Comparison of ENCODE assay signal across 8 cellular contexts in the genomic region with DNA sequence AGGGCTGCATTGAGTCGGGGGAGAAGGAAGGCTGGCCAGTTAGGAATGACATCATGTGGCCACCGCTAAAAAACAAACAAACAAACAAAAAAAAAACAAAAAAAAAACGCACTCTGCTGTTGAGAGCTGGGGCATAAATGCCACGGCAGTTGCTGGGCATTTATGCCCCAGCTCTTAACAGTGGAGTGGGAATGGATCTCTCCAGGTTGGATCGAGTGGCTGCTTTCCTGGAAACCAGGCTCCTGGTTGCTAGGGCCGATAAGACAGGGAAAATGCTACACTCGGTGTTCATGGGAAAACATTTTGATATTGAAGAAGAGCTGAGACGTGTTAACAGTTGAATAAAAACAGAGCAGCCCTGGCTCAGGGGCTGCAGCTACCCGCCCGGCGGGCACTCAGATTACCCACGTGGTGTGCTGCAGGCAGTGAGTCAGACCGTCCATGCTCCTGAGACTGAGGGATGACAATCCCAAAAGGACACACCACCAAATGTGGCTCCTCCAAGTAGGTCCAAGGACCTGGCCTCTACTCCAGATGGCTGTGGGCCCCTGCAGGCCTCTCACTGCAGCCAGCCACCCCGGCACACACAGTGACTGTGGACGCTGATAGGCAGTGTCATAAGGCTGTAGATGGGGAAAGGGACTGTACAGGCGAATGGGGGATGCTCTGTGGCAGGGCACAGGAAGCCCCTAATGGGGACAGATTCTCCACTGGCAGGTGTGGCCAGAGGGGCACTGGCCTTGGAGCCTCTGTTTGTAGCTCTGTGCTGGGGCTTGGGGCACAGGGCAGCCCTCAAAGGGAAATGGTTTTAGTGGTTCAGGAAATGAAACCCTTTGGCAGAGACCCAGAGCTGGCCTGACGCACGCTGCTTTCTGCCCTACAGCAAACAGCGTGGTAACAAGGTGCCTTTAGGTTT.
A peak's percentile ranks its signal among the peaks of the same experiment; 100 is the strongest.
DNase-seq lines count a peak whose midpoint lies in the region; ATAC-seq and TF ChIP-seq lines count a peak whose summit lies in the region.

No MANE protein-coding gene starts in this region.

- H3K4me3 ChIP-seq in SK-N-SH (ENCODE audit: low read depth in 2 of 2, low read length in 1 of 2) = no peak overlapping the region
- no peak overlapping the region for H3K4me3 ChIP-seq in right atrium auricular region
- no peak overlapping the region for H3K4me3 ChIP-seq in upper lobe of left lung

- H3K9me3 Mint-ChIP-seq in endothelial cell (ENCODE audit: unreplicated experiment) (no peaks in the 10 kb centered on the region), progenitor cell of endocrine pancreas (ENCODE audit: low read depth) (no peaks in the 10 kb centered on the region)

- H3F3A ChIP-seq in SK-N-SH (replicated peaks; ENCODE audit: insufficient read depth) = no peaks in the 10 kb centered on the region

- no peaks in the 10 kb centered on the region for H3K9me2 ChIP-seq in SK-N-SH

- CTCF ChIA-PET in SK-N-SH (lab: Yijun Ruan, JAX) = no interaction called here

- H3K4me3 Mint-ChIP-seq in endothelial cell (ENCODE audit: unreplicated experiment) = no peak overlapping the region
- no peak overlapping the region for H3K4me3 Mint-ChIP-seq in progenitor cell of endocrine pancreas (ENCODE audit: low read depth)

- peak in 1 of 4 donors; percentile 25 for TF ChIP-seq POLR2A in upper lobe of left lung (IDR thresholded peaks at IDR 0.05)

- TF ChIP-seq RAD21 in SK-N-SH (IDR thresholded peaks at IDR 0.05; ENCODE audit: low read length) = no peak

- TF ChIP-seq EP300 in SK-N-SH (IDR thresholded peaks at IDR 0.05; ENCODE audit: borderline replicate concordance in 1 of 2, low read depth in 1 of 2, low read length in 1 of 2) (no peak), upper lobe of left lung (IDR thresholded peaks at IDR 0.05) (no peak)

- H4K20me1 ChIP-seq in SK-N-SH (ENCODE audit: insufficient read depth) = no peaks in the 10 kb centered on the region

- H2AFZ ChIP-seq in SK-N-SH (ENCODE audit: low read depth) = no peak overlapping the region

- H3K36me3 Mint-ChIP-seq in endothelial cell (ENCODE audit: low read depth, unreplicated experiment) = no peaks in the 10 kb centered on the region
- no peaks in the 10 kb centered on the region for H3K36me3 Mint-ChIP-seq in progenitor cell of endocrine pancreas (ENCODE audit: insufficient read depth)

- H3K27me3 Mint-ChIP-seq in endothelial cell (ENCODE audit: unreplicated experiment) = peaks cover 9% of the 10 kb centered on the region
- peaks cover 25% of the 10 kb centered on the region for H3K27me3 Mint-ChIP-seq in progenitor cell of endocrine pancreas

- H3K4me1 ChIP-seq in SK-N-SH (ENCODE audit: control insufficient read depth in 1 of 2, insufficient read depth in 2 of 2, low read depth in 1 of 2, low read length in 1 of 2) (no peaks in the 10 kb centered on the region; a peak in 1 of 4 replicates), right atrium auricular region (peaks cover 0 to 23% of the 10 kb centered on the region in 2 donors), upper lobe of left lung (peaks cover 8 to 22% (median 14%) of the 10 kb centered on the region in 4 donors)

- TF ChIP-seq CTCF in SK-N-SH (IDR thresholded peaks at IDR 0.05) (no peak), right atrium auricular region (IDR thresholded peaks at IDR 0.05) (no peak), upper lobe of left lung (IDR thresholded peaks at IDR 0.05) (no peak), endothelial cell (IDR thresholded peaks at IDR 0.05; ENCODE audit: unreplicated experiment) (no peak), progenitor cell of endocrine pancreas (IDR thresholded peaks at IDR 0.05; ENCODE audit: unreplicated experiment) (no peak)

- no peaks in the 10 kb centered on the region for H3K36me3 ChIP-seq in SK-N-SH (replicated peaks in 1 of 2; ENCODE audit: control insufficient read depth in 1 of 2, insufficient read depth in 2 of 2, low read length in 1 of 2)
- no peaks in the 10 kb centered on the region for H3K36me3 ChIP-seq in right atrium auricular region
- H3K36me3 ChIP-seq in upper lobe of left lung = no peaks in the 10 kb centered on the region

- no peaks in the 10 kb centered on the region for H3K9me3 ChIP-seq in SK-N-SH
- H3K9me3 ChIP-seq in right atrium auricular region = no peaks in the 10 kb centered on the region
- no peaks in the 10 kb centered on the region for H3K9me3 ChIP-seq in upper lobe of left lung

- H3K27ac ChIP-seq in SK-N-SH (ENCODE audit: low read depth in 2 of 2, low read length in 1 of 2) (no peak overlapping the region), right atrium auricular region (peak overlapping the region; percentile 72 to 82), upper lobe of left lung (peak overlapping the region in 3 of 4 donors; percentile 54 to 65 (median 57))

- DNase-seq in DMS79 (lab: John Stamatoyannopoulos, UW) = peak; percentile 55
- peak; percentile 15 for DNase-seq in SK-N-SH
- DNase-seq in right atrium auricular region (ENCODE audit: low spot score) = no peak
- peak; percentile 70 to 75 for DNase-seq in upper lobe of left lung
- DNase-seq in endothelial cell (ENCODE audit: low spot score) = no peak
- DNase-seq in progenitor cell of endocrine pancreas (ENCODE audit: low spot score, unreplicated experiment) = no peak

- H3K27me3 ChIP-seq in SK-N-SH (ENCODE audit: insufficient read depth) = no peaks in the 10 kb centered on the region
- no peaks in the 10 kb centered on the region for H3K27me3 ChIP-seq in right atrium auricular region
- no peaks in the 10 kb centered on the region for H3K27me3 ChIP-seq in upper lobe of left lung

- H3K4me1 Mint-ChIP-seq in endothelial cell (ENCODE audit: unreplicated experiment) (peaks cover 4% of the 10 kb centered on the region), progenitor cell of endocrine pancreas (ENCODE audit: low read depth) (no peaks in the 10 kb centered on the region)

- H3K9ac ChIP-seq in SK-N-SH = no peak overlapping the region

- no peaks in the 10 kb centered on the region for H3K79me2 ChIP-seq in SK-N-SH (ENCODE audit: insufficient read depth)

- H3K4me2 ChIP-seq in SK-N-SH = no peak overlapping the region

- POLR2A ChIA-PET in SK-N-SH (lab: Yijun Ruan, JAX) = no interaction called here

- H3K27ac Mint-ChIP-seq in endothelial cell (ENCODE audit: unreplicated experiment) (no peak overlapping the region), progenitor cell of endocrine pancreas (no peak overlapping the region)

- ATAC-seq in GM19452 (IDR thresholded peaks at IDR 0.05; ENCODE audit: unreplicated experiment) (peak; percentile 90), HG03565 (IDR thresholded peaks at IDR 0.05; ENCODE audit: unreplicated experiment) (peak; percentile 58), upper lobe of left lung (ENCODE audit: low FRiP score in 2 of 2) (peak; percentile 70 to 80)

- WGBS in SK-N-SH (ENCODE audit: low lambda C conversion rate) = 33% methylated on average over 14 of the region's 19 CpGs
- WGBS in upper lobe of left lung, 2 donors = 41 to 42% methylated on average over 16 to 19 of the region's 19 CpGs

TF ChIP-seq in SK-N-SH, 30 proteins besides CTCF, POLR2A, EP300 and RAD21 (continues in another document):
- TF ChIP-seq NFIC (IDR thresholded peaks at IDR 0.05; ENCODE audit: borderline replicate concordance) = no peak
- TF ChIP-seq GATA2 (CRISPR knock-in tag; IDR thresholded peaks at IDR 0.05) = no peak
- TF ChIP-seq IRF3 (IDR thresholded peaks at IDR 0.05; ENCODE audit: low read depth, low read length) = no peak
- TF ChIP-seq RXRA (IDR thresholded peaks at IDR 0.05; ENCODE audit: borderline replicate concordance, low read depth) = no peak
- no peak for TF ChIP-seq REST (IDR thresholded peaks at IDR 0.05; ENCODE audit: low read depth, low read length)
- no peak for TF ChIP-seq SIN3A (IDR thresholded peaks at IDR 0.05; ENCODE audit: borderline replicate concordance, low read depth, low read length)
- no peak for TF ChIP-seq JUND (IDR thresholded peaks at IDR 0.05)
- no peak for TF ChIP-seq MEF2A (IDR thresholded peaks at IDR 0.05; ENCODE audit: borderline replicate concordance, low read depth)
- TF ChIP-seq SMC3 (IDR thresholded peaks at IDR 0.05; ENCODE audit: low read depth, low read length) = no peak
- TF ChIP-seq TAF1 (IDR thresholded peaks at IDR 0.05; ENCODE audit: borderline replicate concordance, low read depth, low read length) = no peak

Comparison
In these comparisons a context has a peak if more than half of its experiments do, and no peak if none do; other contexts are left out.
1. DNase-seq: peak in DMS79 (single experiment), SK-N-SH (single experiment) and upper lobe of left lung (2 of 2); none in right atrium auricular region (single experiment), endothelial cell (single experiment) and progenitor cell of endocrine pancreas (single experiment).
2. H3K27ac ChIP-seq: peak in right atrium auricular region (2 of 2) and upper lobe of left lung (3 of 4); none in SK-N-SH (0 of 2).
3. Peak in every context shown above with its lines, with median percentiles within 50 percentile points of each other: ATAC-seq.